In the genomic region with DNA sequence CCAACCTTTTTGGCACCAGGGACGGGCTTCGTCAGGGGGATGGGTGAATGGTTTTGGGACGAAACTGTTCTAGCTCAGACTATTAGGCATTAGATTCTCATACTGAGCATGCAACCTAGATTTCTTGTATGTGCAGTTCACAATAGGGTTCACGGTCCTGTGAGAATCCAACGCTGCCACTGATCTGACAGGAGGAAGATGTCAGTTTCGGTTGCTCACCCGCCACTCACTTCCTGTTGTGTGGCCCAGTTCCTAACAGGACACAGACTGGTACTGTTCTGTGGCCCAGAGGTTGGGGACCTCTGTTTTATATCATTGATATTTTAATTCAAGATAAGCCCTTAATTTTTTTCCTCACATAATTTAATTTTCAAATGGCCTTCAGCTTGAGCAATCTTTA, we compare ENCODE assay signal across 14 cellular contexts.
"Had no signal": no experiment of that assay in that cellular context is flagged by ENCODE, and none has a peak within 500 bp of the region (broad histone marks: within the 10 kb centered on the region; RNA-seq: fewer than 3 reads in every experiment).

No MANE protein-coding gene starts in this region.

- H3K4me1 ChIP-seq: testis had no signal

- H3K36me3 Mint-ChIP-seq: activated naive CD4-positive, alpha-beta T cell treated with anti-CD3 and anti-CD28 coated beads, Interleukin-2, amount 50 U/mL, for 72 hours; brain had no signal

- H2AFZ ChIP-seq: hepatocyte had no signal

- H3K9me3 ChIP-seq: testis had no signal

- H3K4me3 Mint-ChIP-seq: brain; central memory CD8-positive, alpha-beta T cell; stimulated activated naive CD8-positive, alpha-beta T cell treated with anti-CD3 and anti-CD28 coated beads, Interleukin-15, amount 100 ng/mL, for 72 hours; T-helper 2 cell treated with Interferon-gamma antibody and Interleukin-4, amounts not matched to agents 5 μg/mL and 100 μg/mL, for 36 hours had no signal

- ATAC-seq: activated naive CD4-positive, alpha-beta T cell treated with anti-CD3 and anti-CD28 coated beads, Interleukin-2, amount 50 U/mL, for 72 hours; stimulated activated naive CD8-positive, alpha-beta T cell treated with anti-CD3 and anti-CD28 coated beads, Interleukin-15, amount 100 ng/mL, for 72 hours had no signal

- H3K9me3 Mint-ChIP-seq: activated naive CD4-positive, alpha-beta T cell treated with anti-CD3 and anti-CD28 coated beads, Interleukin-2, amount 50 U/mL, for 72 hours; central memory CD8-positive, alpha-beta T cell had no signal

- DNase-seq: activated T-cell treated with anti-CD3 and anti-CD28 coated beads for 4 hours; amniotic stem cell; effector memory CD4-positive, alpha-beta T cell; stimulated activated CD4-positive, alpha-beta T cell treated with anti-CD3 and anti-CD28 coated beads, Interleukin-12 subunit alpha, Interleukin-12 subunit beta, amount 100 ng/mL, for 4 hours; stimulated activated CD4-positive, alpha-beta T cell treated with anti-CD3 and anti-CD28 coated beads, Interleukin-4, amount 100 ng/mL, for 1 hour; stimulated activated CD8-positive, alpha-beta memory T cell treated with anti-CD3 and anti-CD28 coated beads, Interleukin-4, amount 100 ng/mL, for 48 hours; stimulated activated naive CD8-positive, alpha-beta T cell treated with anti-CD3 and anti-CD28 coated beads, Interleukin-15, amount 100 ng/mL, for 72 hours; testis had no signal

- H3K27me3 ChIP-seq: hepatocyte, testis had no signal

- H3K27me3 Mint-ChIP-seq: brain had no signal

- H3K79me2 ChIP-seq: hepatocyte had no signal

- H3K4me1 Mint-ChIP-seq: brain; central memory CD8-positive, alpha-beta T cell; stimulated activated naive CD8-positive, alpha-beta T cell treated with anti-CD3 and anti-CD28 coated beads, Interleukin-15, amount 100 ng/mL, for 72 hours had no signal

- H3K4me2 ChIP-seq: hepatocyte had no signal

- H3K4me3 ChIP-seq: hepatocyte, testis had no signal

- H3K27ac ChIP-seq: epithelial cell of prostate, hepatocyte, testis had no signal

- H3K27ac Mint-ChIP-seq: activated naive CD4-positive, alpha-beta T cell treated with anti-CD3 and anti-CD28 coated beads, Interleukin-2, amount 50 U/mL, for 72 hours; brain; stimulated activated naive CD8-positive, alpha-beta T cell treated with anti-CD3 and anti-CD28 coated beads, Interleukin-15, amount 100 ng/mL, for 72 hours; T-helper 2 cell treated with Interferon-gamma antibody and Interleukin-4, amounts not matched to agents 5 μg/mL and 100 μg/mL, for 36 hours had no signal
